ENCODE assay signal across 18 cellular contexts in genomic region chr4:64068096-64068495, GRCh38.
"Had no signal": no experiment of that assay in that cellular context is flagged by ENCODE, and none has a peak within 500 bp of the region (broad histone marks: within the 10 kb centered on the region; RNA-seq: fewer than 3 reads in every experiment).

No MANE protein-coding gene starts in this region.

- H3K27ac ChIP-seq: adrenal gland, body of pancreas, esophagus squamous epithelium, left lung, right atrium auricular region, tibial nerve, WERI-Rb-1 had no signal

- H3K36me3 ChIP-seq: adrenal gland, esophagus squamous epithelium, left lung, right atrium auricular region, tibial nerve, WERI-Rb-1 had no signal

- H3K4me1 ChIP-seq: adrenal gland, body of pancreas, esophagus squamous epithelium, left lung, right atrium auricular region, tibial nerve had no signal

- H3K27me3 ChIP-seq: adrenal gland, body of pancreas, esophagus squamous epithelium, left lung, right atrium auricular region, tibial nerve had no signal

- H3K4me3 ChIP-seq: adrenal gland, body of pancreas, esophagus squamous epithelium, left lung, mucosa of descending colon, right atrium auricular region, tibial nerve had no signal

- ATAC-seq: activated naive CD4-positive, alpha-beta T cell treated with anti-CD3 and anti-CD28 coated beads, Interleukin-2, amount 50 U/mL, for 72 hours; body of pancreas; left lung; mucosa of descending colon; T-helper 17 cell had no signal

- H3K9me3 ChIP-seq: adrenal gland, body of pancreas, esophagus squamous epithelium, right atrium auricular region, tibial nerve had no signal

- DNase-seq: activated CD4-positive, alpha-beta T cell treated with anti-CD3 and anti-CD28 coated beads, Interleukin-2, amount 50 U/mL, for 4 hours; activated gamma-delta T cell treated with Interleukin-2 at 50 U/mL for 16 hours; adrenal gland; body of pancreas; dermis blood vessel endothelial cell; effector memory CD4-positive, alpha-beta T cell; esophagus squamous epithelium; glutamatergic neuron; hypothalamus; kidney; left lung; mucosa of descending colon; naive B cell; T-helper 17 cell; WERI-Rb-1 had no signal
